21 cellular contexts compared by ENCODE assay signal in the genomic region with DNA sequence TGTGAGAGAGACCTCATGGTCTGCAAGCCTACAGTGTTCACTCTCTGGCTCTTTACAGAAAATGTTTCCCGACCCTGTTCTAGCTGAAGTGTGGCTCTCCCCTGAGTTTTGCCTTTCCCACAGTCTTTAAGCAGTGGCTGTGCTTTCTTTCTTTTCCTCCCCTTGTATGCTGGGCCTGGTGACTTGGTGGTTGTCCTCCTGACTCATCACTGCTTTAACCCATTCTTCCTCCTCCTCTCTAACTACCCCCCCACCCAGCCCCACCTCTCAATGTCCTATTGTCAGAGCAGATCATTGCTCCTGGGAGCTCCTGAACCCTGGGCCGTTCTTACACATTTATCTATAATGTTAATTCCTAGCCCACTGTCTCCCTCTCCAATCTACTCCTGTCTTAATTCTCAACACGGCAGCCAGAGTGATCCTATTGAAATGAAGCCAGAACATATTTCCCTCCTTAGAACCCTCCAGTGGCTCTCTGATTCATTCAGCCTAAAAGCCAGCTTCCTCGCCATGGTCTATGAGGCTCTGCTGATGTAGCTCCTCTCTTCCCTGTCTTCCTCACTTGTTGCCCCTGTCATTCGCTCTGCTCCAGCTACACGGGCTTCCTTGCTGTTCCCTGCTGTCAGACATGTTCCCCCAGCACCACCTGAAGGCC. TPM values are rescaled to one million over a fixed set of nuclear protein-coding genes. Genes with fewer than 3 reads are reported as not detected.
DNase-seq lines count a peak whose midpoint lies in the region; ATAC-seq lines count a peak whose summit lies in the region.
"Had no signal": no experiment of that assay in that cellular context is flagged by ENCODE, and none has a peak within 500 bp of the region (broad histone marks: within the 10 kb centered on the region; RNA-seq: fewer than 3 reads in every experiment).

No MANE protein-coding gene starts in this region.

- H3K27me3 Mint-ChIP-seq in activated naive CD4-positive, alpha-beta T cell treated with anti-CD3 and anti-CD28 coated beads, Interleukin-2, amount 10 ng/mL, durations not matched to agents 7 days and 5 days = no peaks in the 10 kb centered on the region
- H3K27me3 Mint-ChIP-seq in activated naive CD8-positive, alpha-beta T cell treated with anti-CD3 and anti-CD28 coated beads, Interleukin-2, amount 50 U/mL, for 24 hours = no peaks in the 10 kb centered on the region

- H3K9ac ChIP-seq in mesenchymal stem cell (ENCODE audit: low read length) = peak overlapping the region; percentile 61

- H3K4ac ChIP-seq in mesenchymal stem cell (ENCODE audit: low read depth in 1 of 2, low read length in 2 of 2) = no peak overlapping the region

- H2BK120ac ChIP-seq in mesenchymal stem cell (ENCODE audit: low read depth, low read length) = no peak overlapping the region

- no peak overlapping the region for H2BK15ac ChIP-seq in mesenchymal stem cell (ENCODE audit: low read depth, poor library complexity, severe bottlenecking)

- H3K4me2 ChIP-seq in mesenchymal stem cell (ENCODE audit: low read length, poor library complexity, severe bottlenecking) = no peak overlapping the region

- no peak overlapping the region for H2AFZ ChIP-seq in mesenchymal stem cell (ENCODE audit: low read depth, low read length)

- no peaks in the 10 kb centered on the region for H3K9me3 ChIP-seq in mesenchymal stem cell (ENCODE audit: control insufficient read depth, low read length)
- H3K9me3 ChIP-seq: esophagus squamous epithelium, mucosa of descending colon, prostate gland, stomach, upper lobe of right lung had no signal

- CTCF ChIA-PET in activated naive CD4-positive, alpha-beta T cell treated with anti-CD3 and anti-CD28 coated beads, Interleukin-2, amount 10 ng/mL, durations not matched to agents 7 days and 5 days (lab: Charles Lee) = interaction anchor here (1.1 kb wide), 1 partner anchor 90 kb away, joined by 3 read pairs; no protein-coding TSS in a partner anchor

- peaks cover 3% of the 10 kb centered on the region for H3K4me1 ChIP-seq in mesenchymal stem cell (ENCODE audit: control insufficient read depth, insufficient read depth, low read depth, low read length)
- H3K4me1 ChIP-seq: upper lobe of right lung had no signal

- H3K4me1 Mint-ChIP-seq in activated naive CD4-positive, alpha-beta T cell treated with anti-CD3 and anti-CD28 coated beads, Interleukin-2, amount 10 ng/mL, durations not matched to agents 7 days and 5 days = no peaks in the 10 kb centered on the region
- H3K4me1 Mint-ChIP-seq in activated naive CD8-positive, alpha-beta T cell treated with anti-CD3 and anti-CD28 coated beads, Interleukin-2, amount 50 U/mL, for 24 hours = no peaks in the 10 kb centered on the region

- H2BK12ac ChIP-seq in mesenchymal stem cell (ENCODE audit: low read length in 2 of 2) = no peak overlapping the region

- H2AK5ac ChIP-seq in mesenchymal stem cell (ENCODE audit: low read length, severe bottlenecking) = no peak overlapping the region

- H3K23ac ChIP-seq in mesenchymal stem cell (ENCODE audit: low read length in 2 of 2) = no peak overlapping the region

- H3K27ac ChIP-seq in mesenchymal stem cell (ENCODE audit: low read length, poor library complexity, severe bottlenecking) = no peak overlapping the region
- H3K27ac ChIP-seq: esophagus squamous epithelium, prostate gland, stomach, upper lobe of right lung, WERI-Rb-1 had no signal

- no peaks in the 10 kb centered on the region for H3K36me3 Mint-ChIP-seq in activated naive CD4-positive, alpha-beta T cell treated with anti-CD3 and anti-CD28 coated beads, Interleukin-2, amount 50 U/mL, for 72 hours
- H3K36me3 Mint-ChIP-seq in activated naive CD4-positive, alpha-beta T cell treated with anti-CD3 and anti-CD28 coated beads, Interleukin-2, amount 10 ng/mL, durations not matched to agents 7 days and 5 days = peaks cover 18% of the 10 kb centered on the region
- H3K36me3 Mint-ChIP-seq in activated naive CD8-positive, alpha-beta T cell treated with anti-CD3 and anti-CD28 coated beads, Interleukin-2, amount 50 U/mL, for 24 hours (ENCODE audit: low read depth) = peaks cover 27% of the 10 kb centered on the region

- H3K36me3 ChIP-seq in mesenchymal stem cell (ENCODE audit: control insufficient read depth in 1 of 2, insufficient read depth in 2 of 2, low read depth in 1 of 2, low read length in 2 of 2) = peaks cover 9 to 42% of the 10 kb centered on the region in 2 experiments
- H3K36me3 ChIP-seq: prostate gland had no signal

- H3K4me3 Mint-ChIP-seq in activated naive CD4-positive, alpha-beta T cell treated with anti-CD3 and anti-CD28 coated beads, Interleukin-2, amount 10 ng/mL, durations not matched to agents 7 days and 5 days = no peak overlapping the region
- H3K4me3 Mint-ChIP-seq in activated naive CD8-positive, alpha-beta T cell treated with anti-CD3 and anti-CD28 coated beads, Interleukin-2, amount 50 U/mL, for 24 hours = no peak overlapping the region
- H3K4me3 Mint-ChIP-seq: CD14-positive monocyte had no signal

- 93% methylated on average over 6 of the region's 6 CpGs for WGBS in mesenchymal stem cell

- no peak overlapping the region for H3K18ac ChIP-seq in mesenchymal stem cell (ENCODE audit: low read depth in 1 of 2, low read length in 2 of 2)

- no peak overlapping the region for H2BK5ac ChIP-seq in mesenchymal stem cell (ENCODE audit: low read depth, low read length, poor library complexity, severe bottlenecking)

- peaks cover 5% of the 10 kb centered on the region for H3K79me1 ChIP-seq in mesenchymal stem cell (replicated peaks; ENCODE audit: low read length, poor library complexity, severe bottlenecking)

- H3K4me3 ChIP-seq in mesenchymal stem cell (ENCODE audit: insufficient read depth in 1 of 2, low read depth in 1 of 2, low read length in 2 of 2) = no peak overlapping the region
- H3K4me3 ChIP-seq: dorsolateral prefrontal cortex, esophagus squamous epithelium, GM12878, mucosa of descending colon, prostate gland, stomach, upper lobe of right lung had no signal

- no peak overlapping the region for H3K14ac ChIP-seq in mesenchymal stem cell (ENCODE audit: low read length in 2 of 2)

- no peak overlapping the region for H4K8ac ChIP-seq in mesenchymal stem cell (ENCODE audit: low read length)

- DNase-seq in activated naive CD4-positive, alpha-beta T cell treated with anti-CD3 and anti-CD28 coated beads, Interleukin-2, amount 50 U/mL, for 72 hours (ENCODE audit: low spot score in 2 of 2) = no peak
- no peak for DNase-seq in activated naive CD4-positive, alpha-beta T cell treated with anti-CD3 and anti-CD28 coated beads, Interleukin-2, amount 10 ng/mL, durations not matched to agents 7 days and 5 days
- DNase-seq in activated naive CD8-positive, alpha-beta T cell treated with anti-CD3 and anti-CD28 coated beads, Interleukin-2, amount 50 U/mL, for 24 hours = no peak
- DNase-seq in mesenchymal stem cell = no peak
- no peak for DNase-seq in mucosa of gallbladder (ENCODE audit: low spot score)
- DNase-seq: activated naive CD4-positive, alpha-beta T cell; dorsolateral prefrontal cortex; esophagus squamous epithelium; hypothalamus; mucosa of descending colon; NCI-H1417; stomach; T-helper 1 cell; upper lobe of right lung; WERI-Rb-1 had no signal

- H3K27me3 ChIP-seq in mesenchymal stem cell (ENCODE audit: control insufficient read depth in 1 of 2, insufficient read depth in 1 of 2, low read length in 2 of 2) = no peaks in the 10 kb centered on the region
- H3K27me3 ChIP-seq: dorsolateral prefrontal cortex, esophagus squamous epithelium, stomach, upper lobe of right lung had no signal

- no peaks in the 10 kb centered on the region for H3K9me3 Mint-ChIP-seq in activated naive CD4-positive, alpha-beta T cell treated with anti-CD3 and anti-CD28 coated beads, Interleukin-2, amount 50 U/mL, for 72 hours
- H3K9me3 Mint-ChIP-seq in activated naive CD4-positive, alpha-beta T cell treated with anti-CD3 and anti-CD28 coated beads, Interleukin-2, amount 10 ng/mL, durations not matched to agents 7 days and 5 days = no peaks in the 10 kb centered on the region
- H3K9me3 Mint-ChIP-seq in activated naive CD8-positive, alpha-beta T cell treated with anti-CD3 and anti-CD28 coated beads, Interleukin-2, amount 50 U/mL, for 24 hours = no peaks in the 10 kb centered on the region
- H3K9me3 Mint-ChIP-seq: CD14-positive monocyte had no signal

- H4K91ac ChIP-seq in mesenchymal stem cell (ENCODE audit: low read length) = no peak overlapping the region

- no peak for ATAC-seq in activated naive CD4-positive, alpha-beta T cell treated with anti-CD3 and anti-CD28 coated beads, Interleukin-2, amount 50 U/mL, for 72 hours
- peak; percentile 46 for ATAC-seq in activated naive CD8-positive, alpha-beta T cell treated with anti-CD3 and anti-CD28 coated beads, Interleukin-2, amount 50 U/mL, for 24 hours
- ATAC-seq in GM18870 (IDR thresholded peaks at IDR 0.05; ENCODE audit: unreplicated experiment) (no peak), GM19467 (IDR thresholded peaks at IDR 0.05; ENCODE audit: unreplicated experiment) (no peak), esophagus mucosa (no peak)
- ATAC-seq: GM12878, mucosa of descending colon, upper lobe of right lung had no signal

- peak overlapping the region; percentile 15 to 70 for H3K27ac Mint-ChIP-seq in activated naive CD4-positive, alpha-beta T cell treated with anti-CD3 and anti-CD28 coated beads, Interleukin-2, amount 50 U/mL, for 72 hours
- H3K27ac Mint-ChIP-seq in activated naive CD4-positive, alpha-beta T cell treated with anti-CD3 and anti-CD28 coated beads, Interleukin-2, amount 10 ng/mL, durations not matched to agents 7 days and 5 days = no peak overlapping the region
- peak overlapping the region; percentile 7 for H3K27ac Mint-ChIP-seq in activated naive CD8-positive, alpha-beta T cell treated with anti-CD3 and anti-CD28 coated beads, Interleukin-2, amount 50 U/mL, for 24 hours

RNA-seq across cellular contexts. Expression of gene DENND11, which starts 55.0 kb away (rescaled TPM):
- 10 to 100 TPM; 21.4 to 40.1 TPM for total RNA-seq in activated naive CD4-positive, alpha-beta T cell treated with anti-CD3 and anti-CD28 coated beads, Interleukin-2, amount 50 U/mL, for 72 hours
- 3.3 TPM for polyA plus RNA-seq in mesenchymal stem cell (2013, experiment 1 of 2)
- 3.3 TPM for polyA plus RNA-seq in mesenchymal stem cell (2013, experiment 2 of 2)
- 23.0 TPM for total RNA-seq in mucosa of gallbladder
- total RNA-seq in esophagus mucosa = 6.9 TPM
